ENCODE assay signal across 9 cellular contexts in genomic region chr2:10709290-10709939, GRCh38. TPM values are rescaled to one million over a fixed set of nuclear protein-coding genes. Genes with fewer than 3 reads are reported as not detected.
DNase-seq lines count a peak whose midpoint lies in the region; ATAC-seq, FAIRE-seq and TF ChIP-seq lines count a peak whose summit lies in the region.
"Had no signal": no experiment of that assay in that cellular context is flagged by ENCODE, and none has a peak within 500 bp of the region (broad histone marks: within the 10 kb centered on the region; RNA-seq: fewer than 3 reads in every experiment).

No MANE protein-coding gene starts in this region.

- TF ChIP-seq RAD21 in HepG2 (CRISPR knock-in tag; IDR thresholded peaks at IDR 0.05) = peak; percentile 58

- no peak for ATAC-seq in DND-41 (ENCODE audit: insufficient read depth, low read depth)
- peak; percentile 92 for ATAC-seq in HepG2
- no peak for ATAC-seq in HG02678 (IDR thresholded peaks at IDR 0.05; ENCODE audit: unreplicated experiment)
- ATAC-seq in HG02571 (IDR thresholded peaks at IDR 0.05; ENCODE audit: unreplicated experiment) = no peak

- FAIRE-seq in HepG2 (lab: Jason Lieb, UNC) = peak; percentile 26

- no peak for TF ChIP-seq EP300 in HepG2 (IDR thresholded peaks at IDR 0.05; ENCODE audit: low read depth in 2 of 2, low read length in 2 of 2)
- TF ChIP-seq EP300 in HepG2 (CRISPR knock-in tag; IDR thresholded peaks at IDR 0.05; ENCODE audit: borderline replicate concordance) = no peak

- H3K27me3 ChIP-seq in DND-41 (ENCODE audit: insufficient read depth, low read length, poor library complexity) (peaks cover 10% of the 10 kb centered on the region), HepG2 (ENCODE audit: control insufficient read depth in 1 of 2, insufficient read depth in 2 of 2, low read length in 2 of 2) (peaks cover 5 to 55% of the 10 kb centered on the region in 2 experiments; a peak in 4 of 5 replicates)

- H3K4me3 ChIP-seq in DND-41 (ENCODE audit: low read depth in 1 of 2, low read length in 2 of 2) (no peak overlapping the region), NB4 (ENCODE audit: low read depth, low read length) (no peak overlapping the region), HepG2 (replicated peaks in 1 of 3; ENCODE audit: insufficient read depth in 1 of 3, low read depth in 2 of 3, low read length in 3 of 3) (no peak overlapping the region)

- POLR2A ChIA-PET in HepG2 (lab: Yijun Ruan, JAX) = no interaction called here

- intact Hi-C loops in HepG2 (cut with micrococcal nuclease; ENCODE audit: unreplicated experiment) = no loop called here

- BruUV-seq in HepG2 (replicated peaks; lab: Mats Ljungman, UMichigan) = no TSS peak

- H4K20me1 ChIP-seq in DND-41 (ENCODE audit: insufficient read depth, low read length) = no peaks in the 10 kb centered on the region
- no peaks in the 10 kb centered on the region for H4K20me1 ChIP-seq in HepG2 (ENCODE audit: insufficient read depth, low read length)

- TF ChIP-seq POLR2A in NB4 (IDR thresholded peaks at IDR 0.05; ENCODE audit: extremely low read depth, insufficient read length) (no peak), HepG2 (IDR thresholded peaks at IDR 0.05; ENCODE audit: insufficient read depth in 1 of 2, low read depth in 2 of 2, low read length in 2 of 2) (no peak)

- DNase-seq in DND-41 = no peak
- no peak for DNase-seq in NB4 (ENCODE audit: low read depth)
- DNase-seq in SW480 (ENCODE audit: low spot score) = peak; percentile 74
- peak; percentile 51 for DNase-seq in HepG2 (ENCODE audit: low spot score)
- DNase-seq in activated CD4-positive, alpha-beta T cell treated with anti-CD3 and anti-CD28 coated beads for 4 hours = no peak
- no peak for DNase-seq in stimulated activated CD4-positive, alpha-beta T cell treated with anti-CD3 and anti-CD28 coated beads, Interleukin-2, amount 100 ng/mL, for 48 hours
- DNase-seq: activated T-cell treated with anti-CD3 and anti-CD28 coated beads, Interleukin-2, amount 50 U/mL, for 48 hours had no signal

- TF ChIP-seq CTCF in DND-41 (IDR thresholded peaks at IDR 0.05; ENCODE audit: borderline replicate concordance, extremely low read depth, low read length, poor library complexity, severe bottlenecking) (peak; percentile 22), NB4 (IDR thresholded peaks at IDR 0.05; ENCODE audit: low read depth, low read length) (peak; percentile 40), HepG2 (CRISPR knock-in tag; IDR thresholded peaks at IDR 0.05) (peak; percentile 74)

- WGBS in HepG2 (ENCODE audit: low lambda C conversion rate) = 0% methylated on average over 7 of the region's 7 CpGs

- H3K4me2 ChIP-seq in DND-41 (ENCODE audit: insufficient read depth, low read length) (no peak overlapping the region), HepG2 (ENCODE audit: low read depth, low read length) (no peak overlapping the region)

- CTCF ChIA-PET in HepG2 (lab: Yijun Ruan, JAX; ENCODE audit: low intra/inter-chr PET ratio, low total read pairs) = no interaction called here

- H3K9me3 ChIP-seq in DND-41 (ENCODE audit: insufficient read depth, low read length, severe bottlenecking) = no peaks in the 10 kb centered on the region
- no peaks in the 10 kb centered on the region for H3K9me3 ChIP-seq in HepG2 (ENCODE audit: low read length)

- H2AFZ ChIP-seq in DND-41 (ENCODE audit: low read depth, low read length) (no peak overlapping the region), HepG2 (ENCODE audit: low read length) (no peak overlapping the region)

- no peaks in the 10 kb centered on the region for H3K36me3 ChIP-seq in DND-41 (ENCODE audit: insufficient read depth, low read length)
- no peaks in the 10 kb centered on the region for H3K36me3 ChIP-seq in HepG2 (replicated peaks in 1 of 2; ENCODE audit: control insufficient read depth in 1 of 2, insufficient read depth in 2 of 2, low read length in 2 of 2)

- peaks cover 9% of the 10 kb centered on the region for H3K4me1 ChIP-seq in DND-41 (ENCODE audit: insufficient read depth, low read length)
- peaks cover 5% of the 10 kb centered on the region; the same call in 1 of the 2 replicates for H3K4me1 ChIP-seq in HepG2 (ENCODE audit: insufficient read depth, low read length)

- H3K27ac ChIP-seq in DND-41 (ENCODE audit: low read length) (no peak overlapping the region), HepG2 (ENCODE audit: extremely low read length, insufficient read depth, low read length) (no peak overlapping the region)

- H3K79me2 ChIP-seq in DND-41 (ENCODE audit: insufficient read depth, low read length) (no peaks in the 10 kb centered on the region), HepG2 (ENCODE audit: insufficient read depth, low read length) (no peaks in the 10 kb centered on the region)

- no peak overlapping the region for H3K9ac ChIP-seq in DND-41 (ENCODE audit: low read depth, low read length)
- no peak overlapping the region for H3K9ac ChIP-seq in HepG2 (ENCODE audit: insufficient read depth, low read depth, low read length)

- in situ Hi-C loops in HepG2 (cut with HindIII; ENCODE audit: extremely low pct_ligation_motif_present, low pct_unique_long_range_greater_than_20kb) = no loop called here

TF ChIP-seq in HepG2, 621 proteins besides CTCF, POLR2A, EP300 and RAD21 (continues in another document):
- TF ChIP-seq ZNF879 (CRISPR knock-in tag; IDR thresholded peaks at IDR 0.05) = no peak
- no peak for TF ChIP-seq JUND (CRISPR knock-in tag; IDR thresholded peaks at IDR 0.05)
- peak; percentile 49; the same call in 1 of the 2 replicates for TF ChIP-seq ZNF263 (CRISPR knock-in tag; IDR thresholded peaks at IDR 0.05)
- TF ChIP-seq PITX1 (CRISPR knock-in tag; IDR thresholded peaks at IDR 0.05) = no peak
- TF ChIP-seq CSRNP1 (CRISPR knock-in tag; IDR thresholded peaks at IDR 0.05) = no peak

RNA-seq across cellular contexts. Expression of gene ATP6V1C2, which starts 12.0 kb away (rescaled TPM):
- total RNA-seq in HepG2 (2016; rRNA removed; fragmentation: Illumina TruSeq; extraction: Trizol) = 0.04 TPM in 1 of 2 replicates, not detected in the other
- total RNA-seq in HepG2 (2016; cell fraction: cytosol; rRNA removed; fragmentation: Illumina TruSeq; extraction: Trizol; ENCODE audit: low read depth) = not detected in 2 replicates
- 0.04 TPM in 1 of 2 replicates, not detected in the other for total RNA-seq in HepG2 (2016; cell fraction: insoluble cytoplasmic fraction; rRNA removed; fragmentation: Illumina TruSeq; extraction: Trizol)
- not detected in 2 replicates for total RNA-seq in HepG2 (2016; cell fraction: membrane; rRNA removed; fragmentation: Illumina TruSeq; extraction: Trizol)
- 0.09 TPM in 1 of 2 replicates, not detected in the other for total RNA-seq in HepG2 (2016; cell fraction: nucleus; rRNA removed; fragmentation: Illumina TruSeq; extraction: Trizol)
- polyA plus RNA-seq in HepG2 (2011; rRNA removed) = 0.10 and 0.29 TPM in 2 replicates
- 0.05 TPM in 2 replicates for polyA plus RNA-seq in HepG2 (2011; cell fraction: cytosol; rRNA removed)
- polyA plus RNA-seq in HepG2 (2011; cell fraction: nucleus; rRNA removed) = 0.36 and 2.7 TPM in 2 replicates
- polyA plus RNA-seq in HepG2 (2012) = 1.4 and 1.5 TPM in 2 replicates
- not detected in 2 replicates for polyA plus RNA-seq in HepG2 (2016; cell fraction: cytosol; fragmentation: Illumina TruSeq; extraction: Trizol; ENCODE audit: low read depth)
- polyA plus RNA-seq in HepG2 (2016; cell fraction: insoluble cytoplasmic fraction; fragmentation: Illumina TruSeq; extraction: Trizol; ENCODE audit: low read depth) = not detected in 2 replicates
- polyA plus RNA-seq in HepG2 (2016; cell fraction: membrane; fragmentation: Illumina TruSeq; extraction: Trizol; ENCODE audit: low read depth) = not detected in 2 replicates
- not detected in 2 replicates for polyA plus RNA-seq in HepG2 (2016; cell fraction: nucleus; fragmentation: Illumina TruSeq; extraction: Trizol; ENCODE audit: insufficient read depth, low read depth)
- 7.5 TPM in 1 of 2 replicates, not detected in the other for polyA minus RNA-seq in HepG2 (2011; rRNA and poly(A)+ RNA removed; ENCODE audit: low replicate concordance)
- polyA minus RNA-seq in HepG2 (2011; cell fraction: cytosol; rRNA and poly(A)+ RNA removed) = 0.44 and 0.69 TPM in 2 replicates
- 0.12 TPM in 1 of 2 replicates, not detected in the other for polyA minus RNA-seq in HepG2 (2011; cell fraction: nucleus; rRNA and poly(A)+ RNA removed)

RNA-seq across cellular contexts. Expression of gene NOL10, which starts 19.6 kb away (rescaled TPM):
- 63.0 and 93.7 TPM in 2 replicates for total RNA-seq in HepG2 (2016; rRNA removed; fragmentation: Illumina TruSeq; extraction: Trizol)
- 30.6 and 36.8 TPM in 2 replicates for total RNA-seq in HepG2 (2016; cell fraction: cytosol; rRNA removed; fragmentation: Illumina TruSeq; extraction: Trizol; ENCODE audit: low read depth)
- total RNA-seq in HepG2 (2016; cell fraction: insoluble cytoplasmic fraction; rRNA removed; fragmentation: Illumina TruSeq; extraction: Trizol) = 58.7 and 94.5 TPM in 2 replicates
- total RNA-seq in HepG2 (2016; cell fraction: membrane; rRNA removed; fragmentation: Illumina TruSeq; extraction: Trizol) = 26.0 and 30.7 TPM in 2 replicates
- total RNA-seq in HepG2 (2016; cell fraction: nucleus; rRNA removed; fragmentation: Illumina TruSeq; extraction: Trizol) = 48.0 TPM in 2 replicates
- 20.1 and 23.0 TPM in 2 replicates for polyA plus RNA-seq in HepG2 (2011; rRNA removed)
- polyA plus RNA-seq in HepG2 (2011; cell fraction: cytosol; rRNA removed) = 9.8 and 14.8 TPM in 2 replicates
- polyA plus RNA-seq in HepG2 (2011; cell fraction: nucleus; rRNA removed) = 13.3 and 15.1 TPM in 2 replicates
- 20.6 and 28.7 TPM in 2 replicates for polyA plus RNA-seq in HepG2 (2012)
- 7.3 and 8.1 TPM in 2 replicates for polyA plus RNA-seq in HepG2 (2016; cell fraction: cytosol; fragmentation: Illumina TruSeq; extraction: Trizol; ENCODE audit: low read depth)
- polyA plus RNA-seq in HepG2 (2016; cell fraction: insoluble cytoplasmic fraction; fragmentation: Illumina TruSeq; extraction: Trizol; ENCODE audit: low read depth) = 76.1 and 78.2 TPM in 2 replicates
- 13.2 and 13.8 TPM in 2 replicates for polyA plus RNA-seq in HepG2 (2016; cell fraction: membrane; fragmentation: Illumina TruSeq; extraction: Trizol; ENCODE audit: low read depth)
- 41.1 and 41.6 TPM in 2 replicates for polyA plus RNA-seq in HepG2 (2016; cell fraction: nucleus; fragmentation: Illumina TruSeq; extraction: Trizol; ENCODE audit: insufficient read depth, low read depth)
- polyA minus RNA-seq in HepG2 (2011; rRNA and poly(A)+ RNA removed; ENCODE audit: low replicate concordance) = 20.5 and 33.9 TPM in 2 replicates
- polyA minus RNA-seq in HepG2 (2011; cell fraction: cytosol; rRNA and poly(A)+ RNA removed) = 24.4 and 25.4 TPM in 2 replicates
- polyA minus RNA-seq in HepG2 (2011; cell fraction: nucleus; rRNA and poly(A)+ RNA removed) = 53.0 and 56.7 TPM in 2 replicates

Comparison
In these comparisons a context has a peak if more than half of its experiments do, and no peak if none do; other contexts are left out.
1. DNase-seq: peak in SW480 (single experiment) and HepG2 (single experiment); none in DND-41 (single experiment), NB4 (single experiment), activated CD4-positive, alpha-beta T cell treated with anti-CD3 and anti-CD28 coated beads for 4 hours (0 of 2) and stimulated activated CD4-positive, alpha-beta T cell treated with anti-CD3 and anti-CD28 coated beads, Interleukin-2, amount 100 ng/mL, for 48 hours (0 of 2).
2. CTCF ChIP-seq: peak in every context shown above with its lines; median percentile 74 in HepG2; 40 in NB4; 22 in DND-41.